ENCODE assay signal across 11 cellular contexts in genomic region chrX:130376077-130376476, GRCh38. TPM values are rescaled to one million over a fixed set of nuclear protein-coding genes. Genes with fewer than 3 reads are reported as not detected.
"Had no signal": no experiment of that assay in that cellular context is flagged by ENCODE, and none has a peak within 500 bp of the region (broad histone marks: within the 10 kb centered on the region; RNA-seq: fewer than 3 reads in every experiment).

No MANE protein-coding gene starts in this region.

- H3K4me3 ChIP-seq: GM23248, GM23338, HAP-1 had no signal

- H3K4me2 ChIP-seq: GM23338 had no signal

- H3K4me1 ChIP-seq: HAP-1 had no signal

- ATAC-seq: GM23338, HCT116 had no signal

- H3K27ac Mint-ChIP-seq: GM23338, H9, HFFc6 had no signal

- H3K9me3 ChIP-seq: HAP-1 had no signal

- H3K9me3 Mint-ChIP-seq: GM23338, HFFc6 had no signal

- H3K27ac ChIP-seq: GM23248 had no signal

- H3K4me1 Mint-ChIP-seq: GM23338, H9 had no signal

- H3K4me3 Mint-ChIP-seq: GM23338, H9, HFFc6 had no signal

- FAIRE-seq: H54 had no signal

- H3K9ac ChIP-seq: GM23248 had no signal

- H2AFZ ChIP-seq: GM23248, GM23338 had no signal

- DNase-seq: GM23248, GOT3, H7, H9, HCEC 1CT, HFFc6 had no signal

- H3K36me3 ChIP-seq: HAP-1 had no signal

RNA-seq across cellular contexts. Expression of gene GPR119, which starts 9.4 kb away (rescaled TPM):
- total RNA-seq: GM23248, GM23338, H4, H7, H9, HFFc6 had no signal
- polyA plus RNA-seq: GM23248, GM23338 had no signal
